ENCODE assay signal across 1 cellular context in the genomic region with DNA sequence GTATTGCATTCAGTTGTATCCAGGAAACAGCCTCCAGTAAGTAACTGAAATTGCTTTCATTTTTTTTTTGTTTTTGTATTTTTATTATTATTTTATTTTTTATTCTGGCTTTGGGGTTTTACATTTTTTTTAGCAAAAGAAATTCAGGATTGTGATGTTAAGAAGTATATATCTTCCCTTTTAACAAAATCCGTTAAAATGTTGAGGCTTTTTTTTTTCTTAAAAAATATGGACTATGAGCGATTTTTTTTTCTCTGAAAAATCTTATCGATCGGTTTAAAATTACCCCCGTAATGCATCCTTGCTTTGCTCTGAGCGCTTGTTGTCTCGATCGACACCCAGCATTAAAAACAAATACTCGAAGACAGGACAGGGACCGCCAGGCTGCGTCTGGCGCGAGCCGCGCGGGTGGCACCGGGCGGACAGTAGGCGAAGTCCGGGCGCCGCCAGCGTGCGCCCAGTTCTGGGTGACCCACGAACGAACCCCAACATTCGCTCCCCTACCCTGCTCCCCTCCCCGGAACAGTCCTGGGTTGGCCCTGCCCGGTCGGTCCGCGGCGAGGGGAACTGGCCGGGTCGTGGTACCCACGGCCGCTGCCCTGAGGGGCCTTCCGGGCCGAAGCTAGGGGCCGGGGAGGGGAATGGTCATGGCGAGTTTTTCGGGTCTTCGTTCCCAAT.
TF ChIP-seq lines count a peak whose summit lies in the region.

No MANE protein-coding gene starts in this region.

TF ChIP-seq in HepG2, 621 proteins besides CTCF, POLR2A, EP300 and RAD21 (continued from another document):
- TF ChIP-seq, protein P1, sequence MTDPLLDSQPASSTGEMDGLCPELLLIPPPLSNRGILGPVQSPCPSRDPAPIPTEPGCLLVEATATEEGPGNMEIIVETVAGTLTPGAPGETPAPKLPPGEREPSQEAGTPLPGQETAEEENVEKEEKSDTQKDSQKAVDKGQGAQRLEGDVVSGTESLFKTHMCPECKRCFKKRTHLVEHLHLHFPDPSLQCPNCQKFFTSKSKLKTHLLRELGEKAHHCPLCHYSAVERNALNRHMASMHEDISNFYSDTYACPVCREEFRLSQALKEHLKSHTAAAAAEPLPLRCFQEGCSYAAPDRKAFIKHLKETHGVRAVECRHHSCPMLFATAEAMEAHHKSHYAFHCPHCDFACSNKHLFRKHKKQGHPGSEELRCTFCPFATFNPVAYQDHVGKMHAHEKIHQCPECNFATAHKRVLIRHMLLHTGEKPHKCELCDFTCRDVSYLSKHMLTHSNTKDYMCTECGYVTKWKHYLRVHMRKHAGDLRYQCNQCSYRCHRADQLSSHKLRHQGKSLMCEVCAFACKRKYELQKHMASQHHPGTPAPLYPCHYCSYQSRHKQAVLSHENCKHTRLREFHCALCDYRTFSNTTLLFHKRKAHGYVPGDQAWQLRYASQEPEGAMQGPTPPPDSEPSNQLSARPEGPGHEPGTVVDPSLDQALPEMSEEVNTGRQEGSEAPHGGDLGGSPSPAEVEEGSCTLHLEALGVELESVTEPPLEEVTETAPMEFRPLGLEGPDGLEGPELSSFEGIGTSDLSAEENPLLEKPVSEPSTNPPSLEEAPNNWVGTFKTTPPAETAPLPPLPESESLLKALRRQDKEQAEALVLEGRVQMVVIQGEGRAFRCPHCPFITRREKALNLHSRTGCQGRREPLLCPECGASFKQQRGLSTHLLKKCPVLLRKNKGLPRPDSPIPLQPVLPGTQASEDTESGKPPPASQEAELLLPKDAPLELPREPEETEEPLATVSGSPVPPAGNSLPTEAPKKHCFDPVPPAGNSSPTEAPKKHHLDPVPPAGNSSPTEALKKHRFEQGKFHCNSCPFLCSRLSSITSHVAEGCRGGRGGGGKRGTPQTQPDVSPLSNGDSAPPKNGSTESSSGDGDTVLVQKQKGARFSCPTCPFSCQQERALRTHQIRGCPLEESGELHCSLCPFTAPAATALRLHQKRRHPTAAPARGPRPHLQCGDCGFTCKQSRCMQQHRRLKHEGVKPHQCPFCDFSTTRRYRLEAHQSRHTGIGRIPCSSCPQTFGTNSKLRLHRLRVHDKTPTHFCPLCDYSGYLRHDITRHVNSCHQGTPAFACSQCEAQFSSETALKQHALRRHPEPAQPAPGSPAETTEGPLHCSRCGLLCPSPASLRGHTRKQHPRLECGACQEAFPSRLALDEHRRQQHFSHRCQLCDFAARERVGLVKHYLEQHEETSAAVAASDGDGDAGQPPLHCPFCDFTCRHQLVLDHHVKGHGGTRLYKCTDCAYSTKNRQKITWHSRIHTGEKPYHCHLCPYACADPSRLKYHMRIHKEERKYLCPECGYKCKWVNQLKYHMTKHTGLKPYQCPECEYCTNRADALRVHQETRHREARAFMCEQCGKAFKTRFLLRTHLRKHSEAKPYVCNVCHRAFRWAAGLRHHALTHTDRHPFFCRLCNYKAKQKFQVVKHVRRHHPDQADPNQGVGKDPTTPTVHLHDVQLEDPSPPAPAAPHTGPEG (CRISPR knock-in tag; IDR thresholded peaks at IDR 0.05): no peak
- TF ChIP-seq ZNF430 (CRISPR knock-in tag; IDR thresholded peaks at IDR 0.05): no peak
- TF ChIP-seq, protein P2, sequence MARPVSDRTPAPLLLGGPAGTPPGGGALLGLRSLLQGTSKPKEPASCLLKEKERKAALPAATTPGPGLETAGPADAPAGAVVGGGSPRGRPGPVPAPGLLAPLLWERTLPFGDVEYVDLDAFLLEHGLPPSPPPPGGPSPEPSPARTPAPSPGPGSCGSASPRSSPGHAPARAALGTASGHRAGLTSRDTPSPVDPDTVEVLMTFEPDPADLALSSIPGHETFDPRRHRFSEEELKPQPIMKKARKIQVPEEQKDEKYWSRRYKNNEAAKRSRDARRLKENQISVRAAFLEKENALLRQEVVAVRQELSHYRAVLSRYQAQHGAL (CRISPR knock-in tag; IDR thresholded peaks at IDR 0.05; ENCODE audit: not compliant biosample characterization): no peak
- peak; percentile 91 for TF ChIP-seq AGO2 (optimal IDR thresholded peaks at IDR 0.05; ENCODE audit: low read depth, low read length)
- TF ChIP-seq ZNF556 (CRISPR knock-in tag; IDR thresholded peaks at IDR 0.05; ENCODE audit: borderline replicate concordance): no peak
- TF ChIP-seq TSC22D2 (CRISPR knock-in tag; IDR thresholded peaks at IDR 0.05; ENCODE audit: borderline replicate concordance): no peak
- no peak for TF ChIP-seq ZNF121 (CRISPR knock-in tag; IDR thresholded peaks at IDR 0.05)
- TF ChIP-seq IKZF1 (IDR thresholded peaks at IDR 0.05): no peak
